Comparison of ENCODE assay signal across 8 cellular contexts in the genomic region with DNA sequence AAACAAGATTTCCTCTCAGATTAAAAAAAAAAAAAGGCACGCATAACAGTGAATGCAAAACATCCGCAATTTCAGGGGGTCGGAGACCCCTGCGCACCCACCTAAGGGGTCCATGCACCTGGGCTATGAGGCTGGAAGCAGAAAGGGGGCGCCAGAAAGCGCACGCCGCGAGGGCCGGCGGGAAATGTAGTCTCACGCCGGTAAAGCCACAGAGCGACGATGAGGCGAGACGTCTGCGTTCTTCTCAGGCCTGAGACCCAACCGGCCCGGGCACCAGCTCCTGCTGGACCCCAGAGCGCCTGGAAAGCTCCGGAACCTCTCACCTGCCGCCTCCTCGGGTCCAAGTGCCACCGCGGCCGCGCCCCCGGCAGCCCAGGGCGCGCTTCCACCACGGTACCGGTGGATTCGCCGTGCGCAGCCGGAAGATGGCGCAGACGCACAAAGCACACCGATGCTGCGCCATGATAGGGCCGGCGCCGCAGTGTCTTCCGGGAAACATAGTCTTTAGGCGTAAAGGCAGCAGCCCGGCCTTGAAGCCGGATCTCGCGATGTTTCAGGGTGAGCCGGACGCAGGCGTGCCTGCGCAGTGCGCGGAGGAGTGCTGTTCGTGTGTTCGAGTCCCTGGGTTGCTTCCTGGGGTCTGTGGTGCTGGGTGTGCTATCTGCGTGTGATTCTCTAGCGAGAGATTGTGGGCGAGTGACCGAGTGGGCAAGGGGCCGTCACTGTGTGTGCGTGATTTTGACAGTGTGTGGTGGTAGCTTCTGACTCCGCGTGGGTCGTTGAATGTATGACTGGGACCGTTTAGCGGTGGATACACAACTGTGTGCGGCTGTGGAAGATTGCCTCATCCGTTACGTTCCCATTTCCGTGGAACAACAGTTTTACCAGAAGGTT. TPM values are rescaled to one million over a fixed set of nuclear protein-coding genes. Genes with fewer than 3 reads are reported as not detected.
DNase-seq lines count a peak whose midpoint lies in the region; ATAC-seq and TF ChIP-seq lines count a peak whose summit lies in the region.

A gene (minus strand): TSS at position 416 of the 894 bp plus-strand sequence. CDS start 1,782 bp downstream, outside the sequence.

- DNase-seq in EL (peak; percentile 94), SKM-1 (lab: John Stamatoyannopoulos, UW; ENCODE audit: unreplicated experiment) (peak; percentile 69), left cardiac atrium (peak; percentile 99), posterior cingulate gyrus (peak; percentile 89 to 99 (median 94)), upper lobe of left lung (peak; percentile 95)

- peak in 3 of 4 donors; percentile 28 to 49 (median 47) for TF ChIP-seq POLR2A in upper lobe of left lung (IDR thresholded peaks at IDR 0.05)

- 1% methylated on average over 73 of the region's 73 CpGs for WGBS in adipose tissue, 3 donors
- 1 to 3% methylated on average over 38 to 47 of the region's 73 CpGs for whole genome bisulfite sequencing in upper lobe of left lung, 2 donors

- peak; percentile 95 for ATAC-seq in GM21786 (IDR thresholded peaks at IDR 0.05; ENCODE audit: unreplicated experiment)
- ATAC-seq in left cardiac atrium = peak; percentile 99 to 100
- peak; percentile 97 to 99 for ATAC-seq in upper lobe of left lung (ENCODE audit: low FRiP score in 2 of 2)

- H3K36me3 ChIP-seq in upper lobe of left lung = peaks cover 0 to 30% (median 7%) of the 10 kb centered on the region in 4 donors

- H3K4me3 ChIP-seq in upper lobe of left lung = peak within 1 kb of the TSS; percentile 50 to 74 (median 65)

- no peak for TF ChIP-seq EP300 in upper lobe of left lung (IDR thresholded peaks at IDR 0.05)

- TF ChIP-seq CTCF in LNCAP (IDR thresholded peaks at IDR 0.05) (peak; percentile 82), upper lobe of left lung (IDR thresholded peaks at IDR 0.05) (peak; percentile 54 to 85 (median 71))

- H3K9me3 ChIP-seq in upper lobe of left lung = peaks cover 0 to 40% (median 17%) of the 10 kb centered on the region in 4 donors

- intact Hi-C loops in left cardiac atrium (cut with DNase I) (no loop called here), posterior cingulate gyrus (cut with DNase I) (loop anchor here (1.0 to 10.0 kb wide), 6 partner anchors 10 to 201 kb away; a partner anchor contains a TSS)

- peak within 1 kb of the TSS; percentile 92 for H3K27ac ChIP-seq in adipose tissue (ENCODE audit: low read depth, low read length)
- peak within 1 kb of the TSS; percentile 90 to 95 (median 93) for H3K27ac ChIP-seq in upper lobe of left lung

- H3K27me3 ChIP-seq in upper lobe of left lung = no peaks in the 10 kb centered on the region

- peaks cover 0 to 5% (median 2%) of the 10 kb centered on the region in 4 donors for H3K4me1 ChIP-seq in upper lobe of left lung

RNA-seq across cellular contexts. Expression of the gene that starts here (rescaled TPM):
- 1 to 10 TPM; 2.1 to 3.8 (median 2.3) TPM for polyA plus RNA-seq in adipose tissue
- total RNA-seq in left cardiac atrium = 1 to 10 TPM; 4.0 to 4.4 TPM
- total RNA-seq in upper lobe of left lung = 10 to 100 TPM in 1 of 6 donors, 1 to 10 TPM in 5; 2.1 to 11.9 (median 2.7) TPM

Comparison
In these comparisons a context has a peak if more than half of its experiments do, and no peak if none do; other contexts are left out.
1. Peak in every context shown above with its lines: DNase-seq, ATAC-seq, H3K4me3 ChIP-seq and H3K27ac ChIP-seq.